ENCODE assay signal across 1 cellular context in genomic region chrX:2626750-2627149, GRCh38.
A peak's percentile ranks its signal among the peaks of the same experiment; 100 is the strongest.
TF ChIP-seq lines count a peak whose summit lies in the region.

No MANE protein-coding gene starts in this region.

TF ChIP-seq in HEK293, 187 proteins besides CTCF, POLR2A, EP300 and RAD21 (continued from another document):
- no peak for TF ChIP-seq REST (tag by site-specific recombination; IDR thresholded peaks at IDR 0.05)
- TF ChIP-seq ZNF623 (tag by site-specific recombination; IDR thresholded peaks at IDR 0.05), result peak; percentile 95
